In genomic region chr3:48188266-48189201, GRCh38 we compare ENCODE assay signal across 1 cellular context.
TF ChIP-seq lines count a peak whose summit lies in the region.

Gene CDC25A, minus strand, starts transcription at chr3:48188417. Its CDS starts 470 bp downstream, at chr3:48187947.

TF ChIP-seq in HepG2, 621 proteins besides CTCF, POLR2A, EP300 and RAD21 (continued from another document and continues in another):
- no peak for TF ChIP-seq ZBTB2 (CRISPR knock-in tag; IDR thresholded peaks at IDR 0.05; ENCODE audit: low read depth)
- TF ChIP-seq MYC (CRISPR knock-in tag; IDR thresholded peaks at IDR 0.05; ENCODE audit: borderline replicate concordance), result peak; percentile 35; the same call in 1 of the 2 replicates
- TF ChIP-seq ZNF607 (CRISPR knock-in tag; IDR thresholded peaks at IDR 0.05; ENCODE audit: borderline replicate concordance), result no peak; the same call in 1 of the 2 replicates
- peak; percentile 83 for TF ChIP-seq HCFC1 (IDR thresholded peaks at IDR 0.05; ENCODE audit: low read depth, low read length)
- no peak for TF ChIP-seq BCLAF1 (IDR thresholded peaks at IDR 0.05)
- TF ChIP-seq KDM5A (IDR thresholded peaks at IDR 0.05; ENCODE audit: borderline replicate concordance, low read length), result no peak; the same call in 1 of the 2 replicates
- TF ChIP-seq NFRKB (IDR thresholded peaks at IDR 0.05), result no peak
- peak; percentile 29; the same call in 1 of the 2 replicates for TF ChIP-seq RXRB (CRISPR knock-in tag; IDR thresholded peaks at IDR 0.05; ENCODE audit: borderline replicate concordance)
- no peak for TF ChIP-seq REL (CRISPR knock-in tag; conservative IDR thresholded peaks at IDR 0.05)
- TF ChIP-seq ZBTB26 (CRISPR knock-in tag; IDR thresholded peaks at IDR 0.05; ENCODE audit: borderline replicate concordance), result 0 out of 2 replicates have a peak, but pooled peaks have one; percentile 19
- TF ChIP-seq FOXA3 (CRISPR knock-in tag; IDR thresholded peaks at IDR 0.05), result no peak; the same call in 1 of the 2 replicates
- TF ChIP-seq MXD1 (CRISPR knock-in tag; IDR thresholded peaks at IDR 0.05), result peak; percentile 58
- no peak; the same call in 1 of the 2 replicates for TF ChIP-seq ARNTL (CRISPR knock-in tag; IDR thresholded peaks at IDR 0.05)
- TF ChIP-seq PBX3 (CRISPR knock-in tag; IDR thresholded peaks at IDR 0.05; ENCODE audit: borderline replicate concordance), result no peak
- TF ChIP-seq ZNF749 (CRISPR knock-in tag; IDR thresholded peaks at IDR 0.05; ENCODE audit: borderline replicate concordance), result no peak
- TF ChIP-seq HNF4G (IDR thresholded peaks at IDR 0.05; ENCODE audit: borderline replicate concordance, low read depth, low read length), result no peak
- TF ChIP-seq HNF4G (CRISPR knock-in tag; IDR thresholded peaks at IDR 0.05; ENCODE audit: borderline replicate concordance, low read depth), result no peak
- TF ChIP-seq SALL1 (CRISPR knock-in tag; IDR thresholded peaks at IDR 0.05), result no peak
- peak; percentile 41; the same call in 1 of the 2 replicates for TF ChIP-seq REPIN1 (CRISPR knock-in tag; IDR thresholded peaks at IDR 0.05; ENCODE audit: borderline replicate concordance, low read depth)
- TF ChIP-seq PCBP2 (optimal IDR thresholded peaks at IDR 0.05; ENCODE audit: low read depth, low read length, poor library complexity, severe bottlenecking), result no peak
- no peak for TF ChIP-seq ZNF660 (CRISPR knock-in tag; IDR thresholded peaks at IDR 0.05; ENCODE audit: borderline replicate concordance, low read depth)
- TF ChIP-seq ZNF546 (CRISPR knock-in tag; conservative IDR thresholded peaks at IDR 0.05), result 0 out of 2 replicates have a peak, but pooled peaks have one; percentile 38
- 0 out of 2 replicates have a peak, but pooled peaks have one; percentile 47 for TF ChIP-seq ELF1 (CRISPR knock-in tag; IDR thresholded peaks at IDR 0.05)
- no peak for TF ChIP-seq DBP (CRISPR knock-in tag; IDR thresholded peaks at IDR 0.05; ENCODE audit: not compliant biosample characterization)
- TF ChIP-seq ZGPAT (CRISPR knock-in tag; IDR thresholded peaks at IDR 0.05), result peak; percentile 51; the same call in 1 of the 2 replicates
- peak; percentile 35; the same call in 1 of the 2 replicates for TF ChIP-seq RBFOX2 (IDR thresholded peaks at IDR 0.05; ENCODE audit: low read depth, low read length)
- TF ChIP-seq ARID4A (CRISPR knock-in tag; IDR thresholded peaks at IDR 0.05; ENCODE audit: borderline replicate concordance), result peak; percentile 100
- no peak for TF ChIP-seq ZNF431 (CRISPR knock-in tag; IDR thresholded peaks at IDR 0.05; ENCODE audit: borderline replicate concordance, low read depth)
- TF ChIP-seq SIN3B (IDR thresholded peaks at IDR 0.05; ENCODE audit: low read length), result peak; percentile 93
- TF ChIP-seq ZNF709 (CRISPR knock-in tag; IDR thresholded peaks at IDR 0.05), result peak; percentile 88
- TF ChIP-seq SATB2 (CRISPR knock-in tag; IDR thresholded peaks at IDR 0.05), result peak; percentile 55; the same call in 1 of the 2 replicates
- TF ChIP-seq XBP1 (CRISPR knock-in tag; IDR thresholded peaks at IDR 0.05), result no peak
- peak; percentile 98 for TF ChIP-seq KLF13 (CRISPR knock-in tag; IDR thresholded peaks at IDR 0.05)
- 0 out of 2 replicates have a peak, but pooled peaks have one; percentile 32 for TF ChIP-seq ZNF792 (CRISPR knock-in tag; IDR thresholded peaks at IDR 0.05)
- 0 out of 2 replicates have a peak, but pooled peaks have one; percentile 41 for TF ChIP-seq REXO4 (CRISPR knock-in tag; IDR thresholded peaks at IDR 0.05; ENCODE audit: borderline replicate concordance)
- TF ChIP-seq ARID3A (IDR thresholded peaks at IDR 0.05; ENCODE audit: low read depth, low read length), result peak; percentile 65; the same call in 1 of the 2 replicates
- TF ChIP-seq PBX2 (CRISPR knock-in tag; IDR thresholded peaks at IDR 0.05), result peak; percentile 85
- TF ChIP-seq IRF2 (CRISPR knock-in tag; IDR thresholded peaks at IDR 0.05), result peak; percentile 57; the same call in 1 of the 2 replicates
- TF ChIP-seq GATAD2A (CRISPR knock-in tag; IDR thresholded peaks at IDR 0.05), result peak; percentile 14; the same call in 1 of the 2 replicates
- peak; percentile 82; the same call in 1 of the 2 replicates for TF ChIP-seq ZNF205 (CRISPR knock-in tag; IDR thresholded peaks at IDR 0.05)
- peak; percentile 83 for TF ChIP-seq ARNT2 (CRISPR knock-in tag; IDR thresholded peaks at IDR 0.05; ENCODE audit: low read depth)
- TF ChIP-seq ATF6 (CRISPR knock-in tag; conservative IDR thresholded peaks at IDR 0.05), result no peak
